Comparison of ENCODE assay signal across 8 cellular contexts in genomic region chr1:100539836-100540536, GRCh38. TPM values are rescaled to one million over a fixed set of nuclear protein-coding genes. Genes with fewer than 3 reads are reported as not detected.
A peak's percentile ranks its signal among the peaks of the same experiment; 100 is the strongest.
DNase-seq lines count a peak whose midpoint lies in the region; ATAC-seq and TF ChIP-seq lines count a peak whose summit lies in the region.

No MANE protein-coding gene starts in this region.

- peaks cover 0 to 3% (median 0%) of the 10 kb centered on the region in 7 donors for H3K9me3 Mint-ChIP-seq in CD4-positive, CD25-positive, alpha-beta regulatory T cell
- H3K9me3 Mint-ChIP-seq in brain = no peaks in the 10 kb centered on the region

- peak overlapping the region; percentile 51 to 79 (median 75) for H3K4me3 Mint-ChIP-seq in CD4-positive, CD25-positive, alpha-beta regulatory T cell
- H3K4me3 Mint-ChIP-seq in brain = peak overlapping the region; percentile 67 to 78 (median 74)

- peaks cover 75% of the 10 kb centered on the region for H3K27me3 Mint-ChIP-seq in CD4-positive, CD25-positive, alpha-beta regulatory T cell
- peaks cover 36% of the 10 kb centered on the region for H3K27me3 Mint-ChIP-seq in brain

- no peak overlapping the region for H3K27ac ChIP-seq in CD4-positive, CD25-positive, alpha-beta regulatory T cell (ENCODE audit: insufficient read depth, low read length, poor library complexity, severe bottlenecking)
- no peak overlapping the region for H3K27ac ChIP-seq in thoracic aorta

- peak; percentile 32 to 38 for ATAC-seq in CD4-positive, CD25-positive, alpha-beta regulatory T cell (ENCODE audit: low read depth in 2 of 2)
- ATAC-seq in HG02759 (IDR thresholded peaks at IDR 0.05; ENCODE audit: unreplicated experiment) (peak; percentile 13), left lobe of liver (peak; percentile 42), thoracic aorta (ENCODE audit: insufficient number of reproducible peaks, low FRiP score, low read depth) (no peak), HG03457 (IDR thresholded peaks at IDR 0.05; ENCODE audit: unreplicated experiment) (no peak), HG02588 (IDR thresholded peaks at IDR 0.05; ENCODE audit: unreplicated experiment) (no peak)

- no peaks in the 10 kb centered on the region for H3K36me3 ChIP-seq in CD4-positive, CD25-positive, alpha-beta regulatory T cell (ENCODE audit: control insufficient read depth, insufficient read depth, low read length)
- no peaks in the 10 kb centered on the region for H3K36me3 ChIP-seq in thoracic aorta

- no peak overlapping the region for H3K4me3 ChIP-seq in CD4-positive, CD25-positive, alpha-beta regulatory T cell (ENCODE audit: low read depth, low read length)
- H3K4me3 ChIP-seq in thoracic aorta = peak overlapping the region; percentile 72

- H3K27ac Mint-ChIP-seq in CD4-positive, CD25-positive, alpha-beta regulatory T cell = no peak overlapping the region
- H3K27ac Mint-ChIP-seq in brain = no peak overlapping the region

- no peak for TF ChIP-seq CTCF in brain (conservative IDR thresholded peaks at IDR 0.05)
- no peak for TF ChIP-seq CTCF in thoracic aorta (IDR thresholded peaks at IDR 0.05)

- peaks cover 42% of the 10 kb centered on the region for H3K27me3 ChIP-seq in CD4-positive, CD25-positive, alpha-beta regulatory T cell (ENCODE audit: control insufficient read depth, insufficient read depth, low read length)
- H3K27me3 ChIP-seq in thoracic aorta (replicated peaks; ENCODE audit: insufficient read depth) = peaks cover 7% of the 10 kb centered on the region

- peaks cover 4 to 12% (median 6%) of the 10 kb centered on the region in 4 donors for H3K4me1 Mint-ChIP-seq in CD4-positive, CD25-positive, alpha-beta regulatory T cell
- H3K4me1 Mint-ChIP-seq in brain = peaks cover 30% of the 10 kb centered on the region

- DNase-seq in CD4-positive, CD25-positive, alpha-beta regulatory T cell = no peak
- DNase-seq in left lobe of liver (ENCODE audit: low spot score) = peak; percentile 60
- no peak for DNase-seq in thoracic aorta (ENCODE audit: low spot score)
- no peak for DNase-seq in NCI-H1105 (lab: John Stamatoyannopoulos, UW)

- H3K4me1 ChIP-seq in CD4-positive, CD25-positive, alpha-beta regulatory T cell (ENCODE audit: control insufficient read depth, insufficient read depth, low read length, poor library complexity, severe bottlenecking) = peaks cover 15% of the 10 kb centered on the region
- H3K4me1 ChIP-seq in thoracic aorta (ENCODE audit: control insufficient read depth in 1 of 2, low read depth in 2 of 2) = peaks cover 12 to 15% of the 10 kb centered on the region in 2 donors

- H3K36me3 Mint-ChIP-seq in CD4-positive, CD25-positive, alpha-beta regulatory T cell = no peaks in the 10 kb centered on the region
- no peaks in the 10 kb centered on the region for H3K36me3 Mint-ChIP-seq in brain

- H3K9me3 ChIP-seq in CD4-positive, CD25-positive, alpha-beta regulatory T cell (ENCODE audit: control insufficient read depth in 2 of 2, low read length in 2 of 2) = no peaks in the 10 kb centered on the region
- H3K9me3 ChIP-seq in thoracic aorta = no peaks in the 10 kb centered on the region

RNA-seq across cellular contexts. Expression of gene GPR88, which starts 2.0 kb away (rescaled TPM):
- not detected for total RNA-seq in CD4-positive, CD25-positive, alpha-beta regulatory T cell
- not detected for polyA plus RNA-seq in CD4-positive, CD25-positive, alpha-beta regulatory T cell
- polyA plus RNA-seq in brain (ENCODE audit: insufficient read depth, low read depth, low replicate concordance) = 0.46 TPM
- total RNA-seq in left lobe of liver = 1.3 TPM
- under 1 TPM; 0.54 to 0.71 TPM for total RNA-seq in thoracic aorta

Comparison
In these comparisons a context has a peak if more than half of its experiments do, and no peak if none do; other contexts are left out.
1. ATAC-seq: peak in CD4-positive, CD25-positive, alpha-beta regulatory T cell (2 of 2), HG02759 (single experiment) and left lobe of liver (single experiment); none in thoracic aorta (single experiment), HG03457 (single experiment) and HG02588 (single experiment).